Comparison of ENCODE assay signal across 18 cellular contexts in genomic region chr7:96122746-96123145, GRCh38.
DNase-seq lines count a peak whose midpoint lies in the region; ATAC-seq, FAIRE-seq and TF ChIP-seq lines count a peak whose summit lies in the region.
"Had no signal": no experiment of that assay in that cellular context is flagged by ENCODE, and none has a peak within 500 bp of the region (broad histone marks: within the 10 kb centered on the region; RNA-seq: fewer than 3 reads in every experiment).

No MANE protein-coding gene starts in this region.

- TF ChIP-seq CTCF in AG10803 (conservative IDR thresholded peaks at IDR 0.05; ENCODE audit: low read length) (no peak), astrocyte (IDR thresholded peaks at IDR 0.05; ENCODE audit: insufficient read depth, low read depth, low read length) (no peak), endodermal cell (conservative IDR thresholded peaks at IDR 0.05) (no peak), mesothelial cell of epicardium (IDR thresholded peaks at IDR 0.05; ENCODE audit: unreplicated experiment) (no peak)

- H3K36me3 Mint-ChIP-seq in astrocyte (ENCODE audit: low read depth, unreplicated experiment) (no peaks in the 10 kb centered on the region), endodermal cell (ENCODE audit: low read depth) (peaks cover 20% of the 10 kb centered on the region), mesothelial cell of epicardium (no peaks in the 10 kb centered on the region)
- peaks cover 23% of the 10 kb centered on the region in 2 donors for H3K36me3 Mint-ChIP-seq in CD4-positive, alpha-beta memory T cell

- H3K9me3 Mint-ChIP-seq in astrocyte (ENCODE audit: unreplicated experiment): no peaks in the 10 kb centered on the region
- H3K9me3 Mint-ChIP-seq in endodermal cell: no peaks in the 10 kb centered on the region
- H3K9me3 Mint-ChIP-seq in mesothelial cell of epicardium: no peaks in the 10 kb centered on the region
- no peaks in the 10 kb centered on the region for H3K9me3 Mint-ChIP-seq in CD4-positive, alpha-beta memory T cell
- H3K9me3 Mint-ChIP-seq: CD4-positive, CD25-positive, alpha-beta regulatory T cell had no signal

- no peak overlapping the region for H3K27ac Mint-ChIP-seq in astrocyte (ENCODE audit: unreplicated experiment)
- no peak overlapping the region for H3K27ac Mint-ChIP-seq in endodermal cell
- H3K27ac Mint-ChIP-seq in mesothelial cell of epicardium: peak overlapping the region; percentile 68
- peak overlapping the region in 1 of 7 donors; percentile 3 for H3K27ac Mint-ChIP-seq in CD4-positive, alpha-beta memory T cell
- H3K27ac Mint-ChIP-seq: CD4-positive, CD25-positive, alpha-beta regulatory T cell had no signal

- no peak for FAIRE-seq in astrocyte (lab: Jason Lieb, UNC)
- FAIRE-seq: A549, D721Med, GM12892, GM18507 had no signal

- CTCF ChIA-PET in CD4-positive, alpha-beta memory T cell (lab: Charles Lee; ENCODE audit: partially characterized antibody): no interaction called here

- H4K20me1 ChIP-seq in astrocyte (ENCODE audit: insufficient read depth, low read length): no peaks in the 10 kb centered on the region

- POLR2A ChIA-PET in CD4-positive, alpha-beta memory T cell (lab: Charles Lee; ENCODE audit: partially characterized antibody): no interaction called here

- peaks cover 20% of the 10 kb centered on the region for H3K4me1 Mint-ChIP-seq in astrocyte (ENCODE audit: low read depth, unreplicated experiment)
- H3K4me1 Mint-ChIP-seq in endodermal cell: peaks cover 63% of the 10 kb centered on the region
- H3K4me1 Mint-ChIP-seq in mesothelial cell of epicardium: peaks cover 80% of the 10 kb centered on the region
- H3K4me1 Mint-ChIP-seq in CD4-positive, alpha-beta memory T cell: peaks cover 0 to 2% (median 0%) of the 10 kb centered on the region in 4 donors
- H3K4me1 Mint-ChIP-seq: CD4-positive, CD25-positive, alpha-beta regulatory T cell had no signal

- H3K27me3 Mint-ChIP-seq in astrocyte (ENCODE audit: low read depth, unreplicated experiment) (no peaks in the 10 kb centered on the region), endodermal cell (ENCODE audit: insufficient read depth) (no peaks in the 10 kb centered on the region), mesothelial cell of epicardium (ENCODE audit: low read depth) (no peaks in the 10 kb centered on the region)
- H3K27me3 Mint-ChIP-seq in CD4-positive, alpha-beta memory T cell: no peaks in the 10 kb centered on the region
- H3K27me3 Mint-ChIP-seq: CD4-positive, CD25-positive, alpha-beta regulatory T cell had no signal

- H3K9me3 ChIP-seq in astrocyte (ENCODE audit: insufficient read depth, low read depth, low read length) (no peaks in the 10 kb centered on the region), endodermal cell (ENCODE audit: control insufficient read depth, low read length) (no peaks in the 10 kb centered on the region)
- H3K9me3 ChIP-seq in CD4-positive, alpha-beta memory T cell (ENCODE audit: control insufficient read depth in 1 of 2, low read length in 2 of 2): no peaks in the 10 kb centered on the region
- H3K9me3 ChIP-seq: A549, Caco-2, HAP-1 had no signal

- H2AFZ ChIP-seq in astrocyte (ENCODE audit: low read depth, low read length): no peak overlapping the region
- H2AFZ ChIP-seq: GM23248 had no signal

- intact Hi-C loops in CD4-positive, alpha-beta memory T cell (cut with micrococcal nuclease): no loop called here

- H3K27me3 ChIP-seq in astrocyte (ENCODE audit: insufficient read depth, low read length) (no peaks in the 10 kb centered on the region), endodermal cell (ENCODE audit: control insufficient read depth, insufficient read depth, low read length, poor library complexity, severe bottlenecking) (no peaks in the 10 kb centered on the region)
- H3K27me3 ChIP-seq in CD4-positive, alpha-beta memory T cell (ENCODE audit: insufficient read depth, low read length): no peaks in the 10 kb centered on the region

- H3K4me3 ChIP-seq in AG10803 (ENCODE audit: low read length) (no peak overlapping the region), astrocyte (ENCODE audit: insufficient read depth, low read depth, low read length) (no peak overlapping the region), endodermal cell (ENCODE audit: low read length) (peak overlapping the region; percentile 11)
- H3K4me3 ChIP-seq in CD4-positive, alpha-beta memory T cell (ENCODE audit: low read length in 2 of 2): no peak overlapping the region
- H3K4me3 ChIP-seq: A549, GM23248, HAP-1 had no signal

- no peak overlapping the region for H3K4me3 Mint-ChIP-seq in astrocyte (ENCODE audit: unreplicated experiment)
- H3K4me3 Mint-ChIP-seq in endodermal cell: no peak overlapping the region
- H3K4me3 Mint-ChIP-seq in mesothelial cell of epicardium: no peak overlapping the region
- no peak overlapping the region for H3K4me3 Mint-ChIP-seq in CD4-positive, alpha-beta memory T cell
- H3K4me3 Mint-ChIP-seq: CD4-positive, CD25-positive, alpha-beta regulatory T cell had no signal

- no peak overlapping the region for H3K4me2 ChIP-seq in astrocyte (ENCODE audit: low read length)
- H3K4me2 ChIP-seq: A549 had no signal

- H3K27ac ChIP-seq in astrocyte (ENCODE audit: low read depth, low read length) (no peak overlapping the region), endodermal cell (ENCODE audit: low read depth, low read length) (no peak overlapping the region)
- H3K27ac ChIP-seq in CD4-positive, alpha-beta memory T cell (ENCODE audit: low read depth, low read length): no peak overlapping the region
- H3K27ac ChIP-seq: 22Rv1, A549, GM23248 had no signal

- ATAC-seq in HG02852 (IDR thresholded peaks at IDR 0.05; ENCODE audit: unreplicated experiment): no peak
- ATAC-seq: A549 had no signal

- no peak overlapping the region for H3K9ac ChIP-seq in astrocyte (ENCODE audit: low read length)
- H3K9ac ChIP-seq in endodermal cell (ENCODE audit: extremely low read depth, low read length, poor library complexity, severe bottlenecking): no peak overlapping the region
- H3K9ac ChIP-seq: GM23248 had no signal

- 86 to 95% methylated on average over 1 to 2 of the region's 2 CpGs for WGBS in endodermal cell (ENCODE audit: insufficient coverage in 1 of 2, insufficient read length in 1 of 2), 2 experiments

- no peaks in the 10 kb centered on the region for H3K4me1 ChIP-seq in astrocyte (ENCODE audit: insufficient read depth, low read length)
- peaks cover 39% of the 10 kb centered on the region for H3K4me1 ChIP-seq in endodermal cell (ENCODE audit: control insufficient read depth, insufficient read depth, low read length)
- no peaks in the 10 kb centered on the region for H3K4me1 ChIP-seq in CD4-positive, alpha-beta memory T cell (ENCODE audit: insufficient read depth, low read length)

- no peaks in the 10 kb centered on the region for H3K79me2 ChIP-seq in astrocyte (ENCODE audit: insufficient read depth, low read length)

- DNase-seq in AG10803 (ENCODE audit: low read depth) (peak; percentile 28), astrocyte (ENCODE audit: low read depth) (peak; percentile 40), endodermal cell (no peak), mesothelial cell of epicardium (ENCODE audit: low spot score in 2 of 2, unreplicated experiment in 2 of 2) (no peak)
- DNase-seq in activated T-cell treated with anti-CD3 and anti-CD28 coated beads, Interleukin-2, amount 50 U/mL, for 1 hour: no peak
- DNase-seq in CD4-positive, alpha-beta memory T cell: no peak
- DNase-seq: C1 segment of cervical spinal cord; Caco-2; CD4-positive, CD25-positive, alpha-beta regulatory T cell; GDM1; GM23248 had no signal

- no peaks in the 10 kb centered on the region for H3K36me3 ChIP-seq in astrocyte (ENCODE audit: insufficient read depth, low read length)
- peaks cover 40% of the 10 kb centered on the region for H3K36me3 ChIP-seq in endodermal cell (ENCODE audit: control insufficient read depth, insufficient read depth, low read length)
- no peaks in the 10 kb centered on the region for H3K36me3 ChIP-seq in CD4-positive, alpha-beta memory T cell (ENCODE audit: insufficient read depth, low read length)

Comparison
In these comparisons a context has a peak if more than half of its experiments do, and no peak if none do; other contexts are left out.
1. DNase-seq: peak in AG10803 (single experiment) and astrocyte (single experiment); none in endodermal cell (single experiment), mesothelial cell of epicardium (0 of 2), activated T-cell treated with anti-CD3 and anti-CD28 coated beads, Interleukin-2, amount 50 U/mL, for 1 hour (single experiment) and CD4-positive, alpha-beta memory T cell (0 of 5).